Comparison of ENCODE assay signal across 1 cellular context in the genomic region with DNA sequence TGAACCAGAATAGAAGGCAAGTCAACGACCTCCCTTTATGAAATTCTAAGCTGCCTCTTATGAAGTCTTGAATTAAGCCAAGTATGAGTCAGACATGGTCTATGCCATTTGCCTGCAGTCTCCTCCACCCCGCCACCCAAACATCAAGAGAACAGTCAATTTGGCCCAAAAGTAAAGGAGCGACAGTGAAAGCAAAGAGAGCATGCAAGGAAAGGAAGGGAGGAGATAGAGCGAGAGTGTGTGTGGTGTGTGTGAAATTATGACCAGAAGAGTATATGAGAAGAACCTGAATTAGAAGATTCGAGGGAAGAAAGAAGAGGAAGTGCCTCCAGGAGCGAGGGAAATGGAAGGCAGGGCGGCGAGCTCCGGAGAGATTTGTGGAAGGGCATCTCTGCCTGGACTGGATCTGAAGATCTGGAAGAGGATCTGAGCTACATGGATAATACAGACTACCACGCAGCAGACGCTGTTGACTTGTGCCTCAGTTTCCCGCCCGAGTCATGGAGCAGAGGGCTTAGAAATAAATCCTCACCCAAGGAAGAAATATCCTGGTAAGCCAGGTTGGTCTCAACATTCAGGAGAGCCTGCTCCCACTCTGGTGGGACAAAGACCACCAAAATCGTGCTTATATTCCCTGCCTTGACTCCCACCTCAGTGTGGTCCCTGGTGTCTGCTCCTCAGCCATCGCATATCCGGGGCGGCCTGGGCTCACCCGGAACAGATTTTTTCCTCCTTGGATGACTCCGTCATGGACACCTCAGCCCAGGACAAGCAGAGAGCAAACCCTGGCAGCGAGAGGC.
TF ChIP-seq lines count a peak whose summit lies in the region.

No MANE protein-coding gene starts in this region.

TF ChIP-seq in HepG2, 621 proteins besides CTCF, POLR2A, EP300 and RAD21 (continued from another document and continues in another):
- TF ChIP-seq, protein P1, sequence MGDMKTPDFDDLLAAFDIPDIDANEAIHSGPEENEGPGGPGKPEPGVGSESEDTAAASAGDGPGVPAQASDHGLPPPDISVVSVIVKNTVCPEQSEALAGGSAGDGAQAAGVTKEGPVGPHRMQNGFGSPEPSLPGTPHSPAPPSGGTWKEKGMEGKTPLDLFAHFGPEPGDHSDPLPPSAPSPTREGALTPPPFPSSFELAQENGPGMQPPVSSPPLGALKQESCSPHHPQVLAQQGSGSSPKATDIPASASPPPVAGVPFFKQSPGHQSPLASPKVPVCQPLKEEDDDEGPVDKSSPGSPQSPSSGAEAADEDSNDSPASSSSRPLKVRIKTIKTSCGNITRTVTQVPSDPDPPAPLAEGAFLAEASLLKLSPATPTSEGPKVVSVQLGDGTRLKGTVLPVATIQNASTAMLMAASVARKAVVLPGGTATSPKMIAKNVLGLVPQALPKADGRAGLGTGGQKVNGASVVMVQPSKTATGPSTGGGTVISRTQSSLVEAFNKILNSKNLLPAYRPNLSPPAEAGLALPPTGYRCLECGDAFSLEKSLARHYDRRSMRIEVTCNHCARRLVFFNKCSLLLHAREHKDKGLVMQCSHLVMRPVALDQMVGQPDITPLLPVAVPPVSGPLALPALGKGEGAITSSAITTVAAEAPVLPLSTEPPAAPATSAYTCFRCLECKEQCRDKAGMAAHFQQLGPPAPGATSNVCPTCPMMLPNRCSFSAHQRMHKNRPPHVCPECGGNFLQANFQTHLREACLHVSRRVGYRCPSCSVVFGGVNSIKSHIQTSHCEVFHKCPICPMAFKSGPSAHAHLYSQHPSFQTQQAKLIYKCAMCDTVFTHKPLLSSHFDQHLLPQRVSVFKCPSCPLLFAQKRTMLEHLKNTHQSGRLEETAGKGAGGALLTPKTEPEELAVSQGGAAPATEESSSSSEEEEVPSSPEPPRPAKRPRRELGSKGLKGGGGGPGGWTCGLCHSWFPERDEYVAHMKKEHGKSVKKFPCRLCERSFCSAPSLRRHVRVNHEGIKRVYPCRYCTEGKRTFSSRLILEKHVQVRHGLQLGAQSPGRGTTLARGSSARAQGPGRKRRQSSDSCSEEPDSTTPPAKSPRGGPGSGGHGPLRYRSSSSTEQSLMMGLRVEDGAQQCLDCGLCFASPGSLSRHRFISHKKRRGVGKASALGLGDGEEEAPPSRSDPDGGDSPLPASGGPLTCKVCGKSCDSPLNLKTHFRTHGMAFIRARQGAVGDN (CRISPR knock-in tag; IDR thresholded peaks at IDR 0.05), result no peak
- TF ChIP-seq ATAD3A (CRISPR knock-in tag; IDR thresholded peaks at IDR 0.05), result no peak
- no peak for TF ChIP-seq NRL (CRISPR knock-in tag; IDR thresholded peaks at IDR 0.05; ENCODE audit: borderline replicate concordance)
- TF ChIP-seq, protein P2, sequence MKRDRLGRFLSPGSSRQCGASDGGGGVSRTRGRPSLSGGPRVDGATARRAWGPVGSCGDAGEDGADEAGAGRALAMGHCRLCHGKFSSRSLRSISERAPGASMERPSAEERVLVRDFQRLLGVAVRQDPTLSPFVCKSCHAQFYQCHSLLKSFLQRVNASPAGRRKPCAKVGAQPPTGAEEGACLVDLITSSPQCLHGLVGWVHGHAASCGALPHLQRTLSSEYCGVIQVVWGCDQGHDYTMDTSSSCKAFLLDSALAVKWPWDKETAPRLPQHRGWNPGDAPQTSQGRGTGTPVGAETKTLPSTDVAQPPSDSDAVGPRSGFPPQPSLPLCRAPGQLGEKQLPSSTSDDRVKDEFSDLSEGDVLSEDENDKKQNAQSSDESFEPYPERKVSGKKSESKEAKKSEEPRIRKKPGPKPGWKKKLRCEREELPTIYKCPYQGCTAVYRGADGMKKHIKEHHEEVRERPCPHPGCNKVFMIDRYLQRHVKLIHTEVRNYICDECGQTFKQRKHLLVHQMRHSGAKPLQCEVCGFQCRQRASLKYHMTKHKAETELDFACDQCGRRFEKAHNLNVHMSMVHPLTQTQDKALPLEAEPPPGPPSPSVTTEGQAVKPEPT (CRISPR knock-in tag; IDR thresholded peaks at IDR 0.05; ENCODE audit: low read depth), result no peak
- TF ChIP-seq SMC3 (IDR thresholded peaks at IDR 0.05; ENCODE audit: low read length), result no peak
- no peak for TF ChIP-seq ATF7-NPFF (CRISPR knock-in tag; IDR thresholded peaks at IDR 0.05; ENCODE audit: low read depth)
- no peak for TF ChIP-seq HNRNPK (IDR thresholded peaks at IDR 0.05; ENCODE audit: low read depth, low read length, poor library complexity, severe bottlenecking)
- no peak for TF ChIP-seq ZNF878 (CRISPR knock-in tag; IDR thresholded peaks at IDR 0.05)
- TF ChIP-seq ZNF33B (CRISPR knock-in tag; IDR thresholded peaks at IDR 0.05), result no peak
- no peak for TF ChIP-seq SAP130 (CRISPR knock-in tag; IDR thresholded peaks at IDR 0.05; ENCODE audit: low read depth)
- TF ChIP-seq MAFK (conservative IDR thresholded peaks at IDR 0.05 in 1 of 2, IDR thresholded peaks at IDR 0.05 in 1 of 2; ENCODE audit: low read length in 2 of 2), result no peak
- TF ChIP-seq ZHX2 (IDR thresholded peaks at IDR 0.05; ENCODE audit: low read depth), result no peak
- TF ChIP-seq ZHX2 (CRISPR knock-in tag; IDR thresholded peaks at IDR 0.05; ENCODE audit: borderline replicate concordance), result no peak; the same call in 1 of the 2 replicates
- TF ChIP-seq PLRG1 (conservative IDR thresholded peaks at IDR 0.05), result no peak
- no peak for TF ChIP-seq ZNF12 (CRISPR knock-in tag; IDR thresholded peaks at IDR 0.05)
- TF ChIP-seq, protein P3, sequence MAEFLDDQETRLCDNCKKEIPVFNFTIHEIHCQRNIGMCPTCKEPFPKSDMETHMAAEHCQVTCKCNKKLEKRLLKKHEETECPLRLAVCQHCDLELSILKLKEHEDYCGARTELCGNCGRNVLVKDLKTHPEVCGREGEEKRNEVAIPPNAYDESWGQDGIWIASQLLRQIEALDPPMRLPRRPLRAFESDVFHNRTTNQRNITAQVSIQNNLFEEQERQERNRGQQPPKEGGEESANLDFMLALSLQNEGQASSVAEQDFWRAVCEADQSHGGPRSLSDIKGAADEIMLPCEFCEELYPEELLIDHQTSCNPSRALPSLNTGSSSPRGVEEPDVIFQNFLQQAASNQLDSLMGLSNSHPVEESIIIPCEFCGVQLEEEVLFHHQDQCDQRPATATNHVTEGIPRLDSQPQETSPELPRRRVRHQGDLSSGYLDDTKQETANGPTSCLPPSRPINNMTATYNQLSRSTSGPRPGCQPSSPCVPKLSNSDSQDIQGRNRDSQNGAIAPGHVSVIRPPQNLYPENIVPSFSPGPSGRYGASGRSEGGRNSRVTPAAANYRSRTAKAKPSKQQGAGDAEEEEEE (CRISPR knock-in tag; IDR thresholded peaks at IDR 0.05; ENCODE audit: borderline replicate concordance), result no peak
- TF ChIP-seq ZNF432 (CRISPR knock-in tag; IDR thresholded peaks at IDR 0.05; ENCODE audit: borderline replicate concordance), result no peak
- TF ChIP-seq HMGA1 (CRISPR knock-in tag; conservative IDR thresholded peaks at IDR 0.05), result no peak
- TF ChIP-seq ZNF512 (CRISPR knock-in tag; IDR thresholded peaks at IDR 0.05), result no peak
- TF ChIP-seq E2F2 (CRISPR knock-in tag; IDR thresholded peaks at IDR 0.05; ENCODE audit: borderline replicate concordance), result no peak
- TF ChIP-seq JUND (CRISPR knock-in tag; IDR thresholded peaks at IDR 0.05), result no peak
- no peak for TF ChIP-seq NCOA5 (CRISPR knock-in tag; IDR thresholded peaks at IDR 0.05)
- no peak for TF ChIP-seq XBP1 (CRISPR knock-in tag; IDR thresholded peaks at IDR 0.05)
- no peak for TF ChIP-seq ELF1 (CRISPR knock-in tag; IDR thresholded peaks at IDR 0.05)
- no peak for TF ChIP-seq SOX13 (IDR thresholded peaks at IDR 0.05)
- TF ChIP-seq SOX13 (CRISPR knock-in tag; conservative IDR thresholded peaks at IDR 0.05 in 1 of 2, IDR thresholded peaks at IDR 0.05 in 1 of 2), result no peak
- TF ChIP-seq PATZ1 (CRISPR knock-in tag; IDR thresholded peaks at IDR 0.05), result no peak
- no peak for TF ChIP-seq SIN3A (IDR thresholded peaks at IDR 0.05; ENCODE audit: borderline replicate concordance, low read depth, low read length)
- TF ChIP-seq, protein P4, sequence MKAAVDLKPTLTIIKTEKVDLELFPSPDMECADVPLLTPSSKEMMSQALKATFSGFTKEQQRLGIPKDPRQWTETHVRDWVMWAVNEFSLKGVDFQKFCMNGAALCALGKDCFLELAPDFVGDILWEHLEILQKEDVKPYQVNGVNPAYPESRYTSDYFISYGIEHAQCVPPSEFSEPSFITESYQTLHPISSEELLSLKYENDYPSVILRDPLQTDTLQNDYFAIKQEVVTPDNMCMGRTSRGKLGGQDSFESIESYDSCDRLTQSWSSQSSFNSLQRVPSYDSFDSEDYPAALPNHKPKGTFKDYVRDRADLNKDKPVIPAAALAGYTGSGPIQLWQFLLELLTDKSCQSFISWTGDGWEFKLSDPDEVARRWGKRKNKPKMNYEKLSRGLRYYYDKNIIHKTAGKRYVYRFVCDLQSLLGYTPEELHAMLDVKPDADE (CRISPR knock-in tag; IDR thresholded peaks at IDR 0.05), result no peak
- TF ChIP-seq MXD3 (CRISPR knock-in tag; IDR thresholded peaks at IDR 0.05), result no peak
- TF ChIP-seq AGO2 (optimal IDR thresholded peaks at IDR 0.05; ENCODE audit: low read depth, low read length), result no peak
- TF ChIP-seq ZNF326 (CRISPR knock-in tag; IDR thresholded peaks at IDR 0.05; ENCODE audit: borderline replicate concordance), result no peak
- no peak for TF ChIP-seq ZNF772 (CRISPR knock-in tag; IDR thresholded peaks at IDR 0.05)
